In genomic region chr11:72787262-72788104, GRCh38 we compare ENCODE assay signal across 9 cellular contexts. TPM values are rescaled to one million over a fixed set of nuclear protein-coding genes. Genes with fewer than 3 reads are reported as not detected.
A peak's percentile ranks its signal among the peaks of the same experiment; 100 is the strongest.
DNase-seq lines count a peak whose midpoint lies in the region; ATAC-seq and TF ChIP-seq lines count a peak whose summit lies in the region.
"Had no signal": no experiment of that assay in that cellular context is flagged by ENCODE, and none has a peak within 500 bp of the region (broad histone marks: within the 10 kb centered on the region; RNA-seq: fewer than 3 reads in every experiment).

No MANE protein-coding gene starts in this region.

- no peak overlapping the region for H3K27ac ChIP-seq in MM.1S (ENCODE audit: low read length)

- H3K9ac ChIP-seq in MM.1S (ENCODE audit: low read length) = no peak overlapping the region

- no peaks in the 10 kb centered on the region for H3K79me2 ChIP-seq in MM.1S (ENCODE audit: low read length)

- H3K4me3 Mint-ChIP-seq in activated T-helper 2 cell treated with anti-CD3 and anti-CD28 coated beads, Interferon-gamma antibody, Interleukin-2, Interleukin-4, amounts not matched to agents 10 μg/mL and 5 μg/mL and 100 μg/mL, durations not matched to agents 14 hours and 24 hours and 36 hours (ENCODE audit: low read depth) = no peak overlapping the region
- H3K4me3 Mint-ChIP-seq in natural killer cell treated with Interleukin-12 subunit alpha and Interleukin-12 subunit beta and Interleukin-15 and Interleukin-18, amount 100 ng/mL, for 72 hours = no peak overlapping the region
- H3K4me3 Mint-ChIP-seq in activated CD4-positive, alpha-beta memory T cell treated with anti-CD3 and anti-CD28 coated beads for 36 hours = no peak overlapping the region

- intact Hi-C loops in activated T-helper 2 cell treated with anti-CD3 and anti-CD28 coated beads, Interferon-gamma antibody, Interleukin-2, Interleukin-4, amounts not matched to agents 10 μg/mL and 5 μg/mL and 100 μg/mL, durations not matched to agents 14 hours and 24 hours and 36 hours (cut with micrococcal nuclease) = no loop called here
- intact Hi-C loops in activated CD4-positive, alpha-beta memory T cell treated with anti-CD3 and anti-CD28 coated beads for 36 hours (cut with micrococcal nuclease) = loop anchor here (10.0 kb wide), 1 partner anchor 193 kb away; no protein-coding TSS in a partner anchor

- peak; percentile 4; the same call in 1 of the 2 replicates for TF ChIP-seq CTCF in MM.1S (IDR thresholded peaks at IDR 0.05; ENCODE audit: low read length)

- no peaks in the 10 kb centered on the region for H3K9me3 ChIP-seq in MM.1S (replicated peaks; ENCODE audit: insufficient read depth, low read length)

- H3K27me3 ChIP-seq in MM.1S (replicated peaks; ENCODE audit: insufficient read depth, low read length) = no peaks in the 10 kb centered on the region

- H3F3A ChIP-seq in MM.1S (ENCODE audit: insufficient read depth, low read length) = no peaks in the 10 kb centered on the region

- DNase-seq in SIG-M5 treated with dmso at 0.1 percent for 504 hours (lab: John Stamatoyannopoulos, UW; ENCODE audit: unreplicated experiment) (peak; percentile 67), SIG-M5 (lab: John Stamatoyannopoulos, UW) (no peak), MM.1S (no peak), COLO829 (ENCODE audit: low spot score) (no peak)
- no peak for DNase-seq in activated T-helper 2 cell treated with anti-CD3 and anti-CD28 coated beads, Interferon-gamma antibody, Interleukin-2, Interleukin-4, amounts not matched to agents 10 μg/mL and 5 μg/mL and 100 μg/mL, durations not matched to agents 14 hours and 24 hours and 36 hours (ENCODE audit: low spot score)
- DNase-seq in natural killer cell treated with Interleukin-12 subunit alpha and Interleukin-12 subunit beta and Interleukin-15 and Interleukin-18, amount 100 ng/mL, for 72 hours (ENCODE audit: low spot score) = no peak
- DNase-seq in activated CD4-positive, alpha-beta memory T cell treated with anti-CD3 and anti-CD28 coated beads for 36 hours = no peak
- DNase-seq: CD4-positive, CD25-positive, alpha-beta regulatory T cell had no signal

- no peaks in the 10 kb centered on the region for H3K36me3 ChIP-seq in MM.1S (replicated peaks; ENCODE audit: insufficient read depth, low read length)

- no peaks in the 10 kb centered on the region for H3K27me3 Mint-ChIP-seq in activated T-helper 2 cell treated with anti-CD3 and anti-CD28 coated beads, Interferon-gamma antibody, Interleukin-2, Interleukin-4, amounts not matched to agents 10 μg/mL and 5 μg/mL and 100 μg/mL, durations not matched to agents 14 hours and 24 hours and 36 hours (ENCODE audit: low read depth)
- no peaks in the 10 kb centered on the region for H3K27me3 Mint-ChIP-seq in natural killer cell treated with Interleukin-12 subunit alpha and Interleukin-12 subunit beta and Interleukin-15 and Interleukin-18, amount 100 ng/mL, for 72 hours
- H3K27me3 Mint-ChIP-seq in activated CD4-positive, alpha-beta memory T cell treated with anti-CD3 and anti-CD28 coated beads for 36 hours = no peaks in the 10 kb centered on the region

- peaks cover 10% of the 10 kb centered on the region for H3K4me1 Mint-ChIP-seq in activated T-helper 2 cell treated with anti-CD3 and anti-CD28 coated beads, Interferon-gamma antibody, Interleukin-2, Interleukin-4, amounts not matched to agents 10 μg/mL and 5 μg/mL and 100 μg/mL, durations not matched to agents 14 hours and 24 hours and 36 hours (ENCODE audit: low read depth)
- H3K4me1 Mint-ChIP-seq in natural killer cell treated with Interleukin-12 subunit alpha and Interleukin-12 subunit beta and Interleukin-15 and Interleukin-18, amount 100 ng/mL, for 72 hours (ENCODE audit: low read depth in 2 of 2) = peaks cover 7 to 8% of the 10 kb centered on the region in 2 donors
- H3K4me1 Mint-ChIP-seq in activated CD4-positive, alpha-beta memory T cell treated with anti-CD3 and anti-CD28 coated beads for 36 hours (ENCODE audit: low read depth) = peaks cover 15% of the 10 kb centered on the region

- CTCF ChIA-PET in activated CD4-positive, alpha-beta memory T cell treated with anti-CD3 and anti-CD28 coated beads for 36 hours (lab: Charles Lee) = interaction anchor here (1.3 to 1.5 kb wide), 2 partner anchors 26 to 59 kb away, joined by 3 to 7 read pairs; no protein-coding TSS in a partner anchor

- POLR2A ChIA-PET in activated CD4-positive, alpha-beta memory T cell treated with anti-CD3 and anti-CD28 coated beads for 36 hours (lab: Charles Lee) = interaction anchor here (0.6 kb wide), 1 partner anchor 26 kb away, joined by 3 read pairs; no protein-coding TSS in a partner anchor

- H4K20me1 ChIP-seq in MM.1S (ENCODE audit: insufficient read depth, low read length) = no peaks in the 10 kb centered on the region

- no peak overlapping the region for H3K4me3 ChIP-seq in MM.1S (ENCODE audit: low read length)

- no peaks in the 10 kb centered on the region for H3K36me3 Mint-ChIP-seq in activated T-helper 2 cell treated with anti-CD3 and anti-CD28 coated beads, Interferon-gamma antibody, Interleukin-2, Interleukin-4, amounts not matched to agents 10 μg/mL and 5 μg/mL and 100 μg/mL, durations not matched to agents 14 hours and 24 hours and 36 hours (ENCODE audit: low read depth)
- no peaks in the 10 kb centered on the region for H3K36me3 Mint-ChIP-seq in natural killer cell treated with Interleukin-12 subunit alpha and Interleukin-12 subunit beta and Interleukin-15 and Interleukin-18, amount 100 ng/mL, for 72 hours
- H3K36me3 Mint-ChIP-seq in activated CD4-positive, alpha-beta memory T cell treated with anti-CD3 and anti-CD28 coated beads for 36 hours = no peaks in the 10 kb centered on the region
- H3K36me3 Mint-ChIP-seq: CD4-positive, CD25-positive, alpha-beta regulatory T cell had no signal

- H3K9me2 ChIP-seq in MM.1S (replicated peaks; ENCODE audit: insufficient read depth, low read length) = no peaks in the 10 kb centered on the region

- H3K27ac Mint-ChIP-seq in activated T-helper 2 cell treated with anti-CD3 and anti-CD28 coated beads, Interferon-gamma antibody, Interleukin-2, Interleukin-4, amounts not matched to agents 10 μg/mL and 5 μg/mL and 100 μg/mL, durations not matched to agents 14 hours and 24 hours and 36 hours = peak overlapping the region; percentile 38
- H3K27ac Mint-ChIP-seq in natural killer cell treated with Interleukin-12 subunit alpha and Interleukin-12 subunit beta and Interleukin-15 and Interleukin-18, amount 100 ng/mL, for 72 hours = peak overlapping the region; percentile 51 to 74
- no peak overlapping the region for H3K27ac Mint-ChIP-seq in activated CD4-positive, alpha-beta memory T cell treated with anti-CD3 and anti-CD28 coated beads for 36 hours

- H3K4me2 ChIP-seq in MM.1S (ENCODE audit: low read depth, low read length) = no peak overlapping the region

- no peaks in the 10 kb centered on the region; the same call in 1 of the 2 replicates for H3K4me1 ChIP-seq in MM.1S (ENCODE audit: low read length)

- H2AFZ ChIP-seq in MM.1S (ENCODE audit: low read length) = no peak overlapping the region

- no peaks in the 10 kb centered on the region for H3K9me3 Mint-ChIP-seq in activated T-helper 2 cell treated with anti-CD3 and anti-CD28 coated beads, Interferon-gamma antibody, Interleukin-2, Interleukin-4, amounts not matched to agents 10 μg/mL and 5 μg/mL and 100 μg/mL, durations not matched to agents 14 hours and 24 hours and 36 hours
- H3K9me3 Mint-ChIP-seq in natural killer cell treated with Interleukin-12 subunit alpha and Interleukin-12 subunit beta and Interleukin-15 and Interleukin-18, amount 100 ng/mL, for 72 hours = no peaks in the 10 kb centered on the region
- H3K9me3 Mint-ChIP-seq in activated CD4-positive, alpha-beta memory T cell treated with anti-CD3 and anti-CD28 coated beads for 36 hours = no peaks in the 10 kb centered on the region
- H3K9me3 Mint-ChIP-seq: CD4-positive, CD25-positive, alpha-beta regulatory T cell had no signal

- no peak for ATAC-seq in natural killer cell treated with Interleukin-12 subunit alpha and Interleukin-12 subunit beta and Interleukin-15 and Interleukin-18, amount 100 ng/mL, for 72 hours
- no peak for ATAC-seq in HG03039 (IDR thresholded peaks at IDR 0.05; ENCODE audit: unreplicated experiment)

RNA-seq across cellular contexts. Expression of gene STARD10, which starts 6.4 kb away (rescaled TPM):
- total RNA-seq in activated T-helper 2 cell treated with anti-CD3 and anti-CD28 coated beads, Interferon-gamma antibody, Interleukin-2, Interleukin-4, amounts not matched to agents 10 μg/mL and 5 μg/mL and 100 μg/mL, durations not matched to agents 14 hours and 24 hours and 36 hours = 10.7 and 16.0 TPM in 2 replicates
- total RNA-seq in natural killer cell treated with Interleukin-12 subunit alpha and Interleukin-12 subunit beta and Interleukin-15 and Interleukin-18, amount 100 ng/mL, for 72 hours = 10 to 100 TPM in 1 of 2 donors, 1 to 10 TPM in 1; 9.5 to 17.8 TPM
- 10 to 100 TPM; 14.8 to 16.8 TPM for total RNA-seq in activated CD4-positive, alpha-beta memory T cell treated with anti-CD3 and anti-CD28 coated beads for 36 hours

RNA-seq across cellular contexts. Expression of gene ATG16L2, which starts 26.7 kb away (rescaled TPM):
- total RNA-seq in activated T-helper 2 cell treated with anti-CD3 and anti-CD28 coated beads, Interferon-gamma antibody, Interleukin-2, Interleukin-4, amounts not matched to agents 10 μg/mL and 5 μg/mL and 100 μg/mL, durations not matched to agents 14 hours and 24 hours and 36 hours = 86.8 and 87.1 TPM in 2 replicates
- total RNA-seq in natural killer cell treated with Interleukin-12 subunit alpha and Interleukin-12 subunit beta and Interleukin-15 and Interleukin-18, amount 100 ng/mL, for 72 hours = 100 to 1,000 TPM in 1 of 2 donors, 10 to 100 TPM in 1; 74.7 to 113 TPM
- total RNA-seq in activated CD4-positive, alpha-beta memory T cell treated with anti-CD3 and anti-CD28 coated beads for 36 hours = 10 to 100 TPM; 79.7 to 91.1 TPM

RNA-seq across cellular contexts. Expression of gene ARAP1, which starts 35.3 kb away (rescaled TPM):
- 95.2 and 96.2 TPM in 2 replicates for total RNA-seq in activated T-helper 2 cell treated with anti-CD3 and anti-CD28 coated beads, Interferon-gamma antibody, Interleukin-2, Interleukin-4, amounts not matched to agents 10 μg/mL and 5 μg/mL and 100 μg/mL, durations not matched to agents 14 hours and 24 hours and 36 hours
- total RNA-seq in natural killer cell treated with Interleukin-12 subunit alpha and Interleukin-12 subunit beta and Interleukin-15 and Interleukin-18, amount 100 ng/mL, for 72 hours = 100 to 1,000 TPM; 206 to 220 TPM
- 10 to 100 TPM; 77.4 to 79.6 TPM for total RNA-seq in activated CD4-positive, alpha-beta memory T cell treated with anti-CD3 and anti-CD28 coated beads for 36 hours
